Comparison of ENCODE assay signal across 14 cellular contexts in genomic region chr11:11672764-11673163, GRCh38.
"Had no signal": no experiment of that assay in that cellular context is flagged by ENCODE, and none has a peak within 500 bp of the region (broad histone marks: within the 10 kb centered on the region; RNA-seq: fewer than 3 reads in every experiment).

No MANE protein-coding gene starts in this region.

- DNase-seq: colonic mucosa; dermis blood vessel endothelial cell; foreskin melanocyte; naive thymus-derived CD4-positive, alpha-beta T cell; nephron progenitor cell; psoas muscle; spleen; stimulated activated CD4-positive, alpha-beta T cell treated with anti-CD3 and anti-CD28 coated beads, Interleukin-15, amount 100 ng/mL, for 24 hours; stimulated activated CD4-positive, alpha-beta T cell treated with anti-CD3 and anti-CD28 coated beads, Interleukin-1b, Interleukin-23, amount 100 ng/mL, for 48 hours; stimulated activated CD4-positive, alpha-beta T cell treated with anti-CD3 and anti-CD28 coated beads, Interleukin-4, amount 100 ng/mL, for 24 hours; transverse colon had no signal

- H3K9me3 ChIP-seq: colonic mucosa, psoas muscle, spleen, transverse colon had no signal

- H3K36me3 ChIP-seq: colonic mucosa, spleen, transverse colon had no signal

- H3K27me3 ChIP-seq: colonic mucosa, transverse colon had no signal

- H3K27ac ChIP-seq: colonic mucosa, psoas muscle, spleen, transverse colon had no signal

- H3K4me1 ChIP-seq: colonic mucosa, psoas muscle, spleen had no signal

- FAIRE-seq: urothelium cell line had no signal

- H3K4me3 ChIP-seq: colonic mucosa, psoas muscle, spleen, transverse colon had no signal

- ATAC-seq: psoas muscle; sciatic nerve; stimulated activated memory B cell treated with anti-CD40 and anti-IgM and Interleukin-4, amounts not matched to agents 10 μg/mL and 1 μg/mL and 100 μg/mL, for 72 hours had no signal
